ENCODE assay signal across 14 cellular contexts in genomic region chr14:78197088-78197487, GRCh38.
"Had no signal": no experiment of that assay in that cellular context is flagged by ENCODE, and none has a peak within 500 bp of the region (broad histone marks: within the 10 kb centered on the region; RNA-seq: fewer than 3 reads in every experiment).

No MANE protein-coding gene starts in this region.

- DNase-seq: activated B cell treated with CpG ODN at 0.5 μM for 24 hours; activated CD4-positive, alpha-beta T cell treated with anti-CD3 and anti-CD28 coated beads for 36 hours; activated CD8-positive, alpha-beta memory T cell treated with anti-CD3 and anti-CD28 coated beads, Interleukin-2, amount 10 ng/mL, durations not matched to agents 7 days and 5 days; activated CD8-positive, alpha-beta T cell treated with anti-CD3 and anti-CD28 coated beads, Interleukin-2, amount 10 ng/mL, durations not matched to agents 7 days and 5 days; activated naive CD4-positive, alpha-beta T cell; activated T-cell treated with anti-CD3 and anti-CD28 coated beads, Interleukin-2, amount 50 U/mL, for 72 hours; colonic mucosa; effector CD8-positive, alpha-beta T cell; esophagus squamous epithelium; foreskin melanocyte; left ventricle myocardium inferior; right lobe of liver; stimulated activated CD4-positive, alpha-beta T cell treated with anti-CD3 and anti-CD28 coated beads, Interleukin-2, amount 100 ng/mL, for 48 hours; stimulated activated naive CD4-positive, alpha-beta T cell treated with Interleukin-2 at 50 U/mL for 16 hours had no signal
